Comparison of ENCODE assay signal across 8 cellular contexts in genomic region chr10:12214763-12215218, GRCh38. TPM values are rescaled to one million over a fixed set of nuclear protein-coding genes. Genes with fewer than 3 reads are reported as not detected.
DNase-seq lines count a peak whose midpoint lies in the region; ATAC-seq and TF ChIP-seq lines count a peak whose summit lies in the region.

No MANE protein-coding gene starts in this region.

- H3K36me3 Mint-ChIP-seq in Caco-2 (ENCODE audit: insufficient read depth, unreplicated experiment): peaks cover 91% of the 10 kb centered on the region

- intact Hi-C loops in Caco-2 (cut with micrococcal nuclease; ENCODE audit: unreplicated experiment): loop anchor here (5.0 kb wide), 1 partner anchor 498 kb away; no protein-coding TSS in a partner anchor
- intact Hi-C loops in breast epithelium (cut with DNase I; ENCODE audit: low total_unique reads): no loop called here

- POLR2A ChIA-PET in Caco-2 (lab: Charles Lee): no interaction called here

- no TSS peak for BruUV-seq in Caco-2 (replicated peaks; lab: Mats Ljungman, UMichigan)

- in situ Hi-C loops in HAP-1 (cut with MboI; ENCODE audit: low sequenced_read_pairs): no loop called here

- H3K4me3 ChIP-seq in Caco-2 (ENCODE audit: low read depth, low read length): no peak overlapping the region
- H3K4me3 ChIP-seq in HAP-1: no peak overlapping the region
- H3K4me3 ChIP-seq in breast epithelium: peak overlapping the region in 1 of 3 donors; percentile 2
- H3K4me3 ChIP-seq in liver (ENCODE audit: low read depth in 1 of 3, low read length in 3 of 3): no peak overlapping the region
- peak overlapping the region in 4 of 5 donors; percentile 47 to 61 (median 56) for H3K4me3 ChIP-seq in subcutaneous abdominal adipose tissue (ENCODE audit: low read depth in 1 of 5, low read length in 5 of 5)

- ATAC-seq in HG03520 (IDR thresholded peaks at IDR 0.05; ENCODE audit: unreplicated experiment): no peak

- H3K9ac ChIP-seq in liver (ENCODE audit: low read depth in 1 of 2, low read length in 2 of 2) (peak overlapping the region in 1 of 2 donors; percentile 0), subcutaneous abdominal adipose tissue (ENCODE audit: low read length in 5 of 5) (peak overlapping the region in 2 of 5 donors; percentile 6 to 43)

- H3K27ac ChIP-seq in breast epithelium (peak overlapping the region in 1 of 2 donors; percentile 19), liver (ENCODE audit: low read depth in 1 of 2, low read length in 2 of 2) (no peak overlapping the region), subcutaneous abdominal adipose tissue (ENCODE audit: low read depth, low read length) (peak overlapping the region; percentile 31)

- H3K27ac Mint-ChIP-seq in Caco-2 (ENCODE audit: unreplicated experiment): no peak overlapping the region

- TF ChIP-seq RAD21 in liver (IDR thresholded peaks at IDR 0.05): peak; percentile 75

- 30% methylated on average over 6 of the region's 6 CpGs for WGBS in liver

- CTCF ChIA-PET in Caco-2 (lab: Charles Lee): interaction anchor here (0.6 to 1.3 kb wide), 2 partner anchors 19 to 158 kb away, joined by 3 read pairs; partner anchors contain the start of genes CDC123 and NUDT5

- TF ChIP-seq POLR2A in breast epithelium (IDR thresholded peaks at IDR 0.05): no peak

- no peaks in the 10 kb centered on the region for H3K27me3 ChIP-seq in Caco-2 (replicated peaks; ENCODE audit: control insufficient read depth, insufficient read depth, low read length)
- no peaks in the 10 kb centered on the region for H3K27me3 ChIP-seq in HAP-1 (ENCODE audit: low read depth)
- no peaks in the 10 kb centered on the region for H3K27me3 ChIP-seq in breast epithelium
- no peaks in the 10 kb centered on the region for H3K27me3 ChIP-seq in liver (ENCODE audit: control insufficient read depth in 4 of 4, insufficient read depth in 4 of 4, low read length in 3 of 4)
- no peaks in the 10 kb centered on the region for H3K27me3 ChIP-seq in subcutaneous abdominal adipose tissue (ENCODE audit: control insufficient read depth in 5 of 5, insufficient read depth in 4 of 5, low read length in 5 of 5)

- no peaks in the 10 kb centered on the region for H3K9me3 Mint-ChIP-seq in Caco-2 (ENCODE audit: unreplicated experiment)

- DNase-seq in Caco-2: peak in 1 of 2 experiments; percentile 68
- peak; percentile 44 to 69 for DNase-seq in HAP-1 (ENCODE audit: low spot score in 2 of 2)
- peak; percentile 61 for DNase-seq in RPMI8226
- no peak for DNase-seq in breast epithelium (ENCODE audit: low spot score in 2 of 2)
- DNase-seq in HuH-7 (ENCODE audit: low spot score): no peak

- no peak overlapping the region for H3K4me3 Mint-ChIP-seq in Caco-2 (ENCODE audit: unreplicated experiment)

- H3K4me1 ChIP-seq in Caco-2: no peaks in the 10 kb centered on the region
- peaks cover 14% of the 10 kb centered on the region for H3K4me1 ChIP-seq in HAP-1
- no peaks in the 10 kb centered on the region for H3K4me1 ChIP-seq in breast epithelium
- H3K4me1 ChIP-seq in liver (ENCODE audit: control insufficient read depth in 4 of 4, insufficient read depth in 4 of 4, low read length in 3 of 4): no peaks in the 10 kb centered on the region
- H3K4me1 ChIP-seq in subcutaneous abdominal adipose tissue (ENCODE audit: control insufficient read depth in 5 of 5, insufficient read depth in 5 of 5, low read length in 5 of 5): peaks cover 0 to 10% (median 4%) of the 10 kb centered on the region in 5 donors

- no peaks in the 10 kb centered on the region for H3K27me3 Mint-ChIP-seq in Caco-2 (ENCODE audit: insufficient read depth, unreplicated experiment)

- H3K9me3 ChIP-seq in Caco-2 (no peaks in the 10 kb centered on the region), HAP-1 (no peaks in the 10 kb centered on the region), breast epithelium (no peaks in the 10 kb centered on the region), liver (ENCODE audit: control insufficient read depth in 4 of 4, low read length in 3 of 4) (no peaks in the 10 kb centered on the region), subcutaneous abdominal adipose tissue (ENCODE audit: control insufficient read depth in 5 of 5, low read length in 5 of 5) (no peaks in the 10 kb centered on the region)

- H3K36me3 ChIP-seq in Caco-2 (ENCODE audit: control insufficient read depth, insufficient read depth, low read length) (peaks cover 3% of the 10 kb centered on the region), HAP-1 (replicated peaks) (peaks cover 70% of the 10 kb centered on the region), breast epithelium (peaks cover 10% of the 10 kb centered on the region), liver (ENCODE audit: control insufficient read depth in 4 of 4, insufficient read depth in 3 of 4, low read depth in 1 of 4, low read length in 3 of 4) (peaks cover 12 to 39% (median 31%) of the 10 kb centered on the region in 4 donors), subcutaneous abdominal adipose tissue (ENCODE audit: control insufficient read depth in 5 of 5, insufficient read depth in 5 of 5, low read length in 5 of 5) (peaks cover 15 to 57% (median 38%) of the 10 kb centered on the region in 5 donors)

- no peaks in the 10 kb centered on the region for H3K4me1 Mint-ChIP-seq in Caco-2 (ENCODE audit: low read depth, unreplicated experiment)

- TF ChIP-seq CTCF in Caco-2 (IDR thresholded peaks at IDR 0.05; ENCODE audit: insufficient read depth in 1 of 2, low read depth in 1 of 2, low read length in 1 of 2, severe bottlenecking in 1 of 2, unreplicated experiment in 1 of 2) (peak; percentile 79 to 84), breast epithelium (IDR thresholded peaks at IDR 0.05) (peak; percentile 27 to 44 (median 44)), liver (IDR thresholded peaks at IDR 0.05; ENCODE audit: low read depth, low read length, missing input control) (peak; percentile 53)

TF ChIP-seq in liver, 16 proteins besides CTCF, POLR2A, EP300 and RAD21:
- TF ChIP-seq YY1 (IDR thresholded peaks at IDR 0.05) (no peak), GABPA (IDR thresholded peaks at IDR 0.05 in 1 of 2, conservative IDR thresholded peaks at IDR 0.05 in 1 of 2) (peak; percentile 61 to 77)

RNA-seq across cellular contexts. Expression of gene CDC123, which starts 18.8 kb away (rescaled TPM):
- total RNA-seq in Caco-2 (2022) (190 and 199 TPM in 2 replicates), breast epithelium (10 to 100 TPM; 61.6 to 87.5 (median 86.7) TPM), liver (10 to 100 TPM; 43.3 to 58.5 TPM)
- 10 to 100 TPM; 32.7 to 38.0 TPM for polyA plus RNA-seq in liver

RNA-seq across cellular contexts. Expression of gene NUDT5, which starts 19.1 kb away (rescaled TPM):
- total RNA-seq in Caco-2 (2022) (160 and 164 TPM in 2 replicates), breast epithelium (10 to 100 TPM; 44.3 to 54.4 (median 49.3) TPM), liver (10 to 100 TPM; 21.9 to 44.3 TPM)
- 100 to 1,000 TPM in 1 of 2 donors, 10 to 100 TPM in 1; 54.3 to 115 TPM for polyA plus RNA-seq in liver

Comparison
In these comparisons a context has a peak if more than half of its experiments do, and no peak if none do; other contexts are left out.
1. DNase-seq: peak in HAP-1 (2 of 2) and RPMI8226 (single experiment); none in breast epithelium (0 of 2) and HuH-7 (single experiment).
2. H3K4me3 ChIP-seq: peak in subcutaneous abdominal adipose tissue (4 of 5); none in Caco-2 (single experiment), HAP-1 (single experiment) and liver (0 of 3).
3. Peak in every context shown above with its lines, with median percentiles within 50 percentile points of each other: CTCF ChIP-seq.